8 cellular contexts compared by ENCODE assay signal in genomic region chr9:86034863-86035734, GRCh38.
DNase-seq lines count a peak whose midpoint lies in the region; ATAC-seq and TF ChIP-seq lines count a peak whose summit lies in the region.

No MANE protein-coding gene starts in this region.

- DNase-seq in GM04504 (ENCODE audit: low read depth) (peak; percentile 7), RWPE1 (ENCODE audit: low spot score) (peak; percentile 57), hepatic stellate cell (ENCODE audit: low spot score) (peak; percentile 54)

- H3K9me3 ChIP-seq in gastroesophageal sphincter = no peaks in the 10 kb centered on the region

- TF ChIP-seq POLR2A in gastroesophageal sphincter (IDR thresholded peaks at IDR 0.05) = no peak

- TF ChIP-seq CTCF in RWPE1 (conservative IDR thresholded peaks at IDR 0.05; ENCODE audit: low read depth) = peak; percentile 19; the same call in 1 of the 2 replicates
- TF ChIP-seq CTCF in gastroesophageal sphincter (IDR thresholded peaks at IDR 0.05) = peak in 1 of 4 experiments; percentile 24

- H3K27ac ChIP-seq in RWPE1 (no peak overlapping the region), gastroesophageal sphincter (no peak overlapping the region)

- no peak for ATAC-seq in gastroesophageal sphincter
- no peak for ATAC-seq in GM21367 (IDR thresholded peaks at IDR 0.05; ENCODE audit: unreplicated experiment)
- no peak for ATAC-seq in GM21717 (IDR thresholded peaks at IDR 0.05; ENCODE audit: unreplicated experiment)
- ATAC-seq in activated CD4-positive, CD25-positive, alpha-beta regulatory T cell treated with anti-CD3 and anti-CD28 coated beads, Interleukin-2, amount 50 U/mL, for 24 hours = no peak

- TF ChIP-seq EP300 in Ishikawa (IDR thresholded peaks at IDR 0.05; ENCODE audit: borderline replicate concordance) (no peak), gastroesophageal sphincter (IDR thresholded peaks at IDR 0.05) (no peak)

- TF ChIP-seq RAD21 in Ishikawa (IDR thresholded peaks at IDR 0.05; ENCODE audit: low read depth) = peak; percentile 42; the same call in 1 of the 2 replicates

- POLR2A ChIA-PET in RWPE1 (lab: Yijun Ruan, JAX; ENCODE audit: low non-redundant PET) = interaction anchor here (0.6 kb wide), 1 partner anchor 139 kb away, joined by 10 read pairs; no protein-coding TSS in a partner anchor

- no peak overlapping the region for H3K4me3 ChIP-seq in gastroesophageal sphincter

- no peaks in the 10 kb centered on the region for H3K27me3 ChIP-seq in gastroesophageal sphincter

- 67 to 73% methylated on average over 9 of the region's 17 CpGs for WGBS in gastroesophageal sphincter (ENCODE audit: low coverage in 1 of 2), 2 donors

- H3K36me3 ChIP-seq in gastroesophageal sphincter = peaks cover 0 to 41% of the 10 kb centered on the region in 2 donors

- CTCF ChIA-PET in RWPE1 (lab: Yijun Ruan, JAX) = interaction anchor here (0.6 to 1.0 kb wide), 5 partner anchors 10 to 216 kb away, joined by 3 to 5 read pairs (median 3); no protein-coding TSS in a partner anchor

- H3K4me1 ChIP-seq in gastroesophageal sphincter = no peaks in the 10 kb centered on the region

TF ChIP-seq in Ishikawa, 13 proteins besides CTCF, POLR2A, EP300 and RAD21:
- TF ChIP-seq NFIC (IDR thresholded peaks at IDR 0.05) (no peak), FOXM1 (IDR thresholded peaks at IDR 0.05; ENCODE audit: borderline replicate concordance, low read depth) (no peak), MAX (IDR thresholded peaks at IDR 0.05) (no peak), EGR1 (IDR thresholded peaks at IDR 0.05) (no peak), ZBTB7A (IDR thresholded peaks at IDR 0.05; ENCODE audit: low read depth) (no peak), TAF1 (IDR thresholded peaks at IDR 0.05; ENCODE audit: low read depth) (no peak), YY1 (IDR thresholded peaks at IDR 0.05; ENCODE audit: low read depth) (no peak), CREB1 (IDR thresholded peaks at IDR 0.05; ENCODE audit: low read depth) (no peak), USF1 (IDR thresholded peaks at IDR 0.05) (no peak), TCF12 (IDR thresholded peaks at IDR 0.05; ENCODE audit: low read depth) (no peak), TEAD4 (IDR thresholded peaks at IDR 0.05) (no peak), CEBPB (IDR thresholded peaks at IDR 0.05) (no peak)
- TF ChIP-seq, protein P1, sequence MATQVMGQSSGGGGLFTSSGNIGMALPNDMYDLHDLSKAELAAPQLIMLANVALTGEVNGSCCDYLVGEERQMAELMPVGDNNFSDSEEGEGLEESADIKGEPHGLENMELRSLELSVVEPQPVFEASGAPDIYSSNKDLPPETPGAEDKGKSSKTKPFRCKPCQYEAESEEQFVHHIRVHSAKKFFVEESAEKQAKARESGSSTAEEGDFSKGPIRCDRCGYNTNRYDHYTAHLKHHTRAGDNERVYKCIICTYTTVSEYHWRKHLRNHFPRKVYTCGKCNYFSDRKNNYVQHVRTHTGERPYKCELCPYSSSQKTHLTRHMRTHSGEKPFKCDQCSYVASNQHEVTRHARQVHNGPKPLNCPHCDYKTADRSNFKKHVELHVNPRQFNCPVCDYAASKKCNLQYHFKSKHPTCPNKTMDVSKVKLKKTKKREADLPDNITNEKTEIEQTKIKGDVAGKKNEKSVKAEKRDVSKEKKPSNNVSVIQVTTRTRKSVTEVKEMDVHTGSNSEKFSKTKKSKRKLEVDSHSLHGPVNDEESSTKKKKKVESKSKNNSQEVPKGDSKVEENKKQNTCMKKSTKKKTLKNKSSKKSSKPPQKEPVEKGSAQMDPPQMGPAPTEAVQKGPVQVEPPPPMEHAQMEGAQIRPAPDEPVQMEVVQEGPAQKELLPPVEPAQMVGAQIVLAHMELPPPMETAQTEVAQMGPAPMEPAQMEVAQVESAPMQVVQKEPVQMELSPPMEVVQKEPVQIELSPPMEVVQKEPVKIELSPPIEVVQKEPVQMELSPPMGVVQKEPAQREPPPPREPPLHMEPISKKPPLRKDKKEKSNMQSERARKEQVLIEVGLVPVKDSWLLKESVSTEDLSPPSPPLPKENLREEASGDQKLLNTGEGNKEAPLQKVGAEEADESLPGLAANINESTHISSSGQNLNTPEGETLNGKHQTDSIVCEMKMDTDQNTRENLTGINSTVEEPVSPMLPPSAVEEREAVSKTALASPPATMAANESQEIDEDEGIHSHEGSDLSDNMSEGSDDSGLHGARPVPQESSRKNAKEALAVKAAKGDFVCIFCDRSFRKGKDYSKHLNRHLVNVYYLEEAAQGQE (IDR thresholded peaks at IDR 0.05; ENCODE audit: low read depth) = no peak

Comparison
In these comparisons a context has a peak if more than half of its experiments do, and no peak if none do; other contexts are left out.
1. DNase-seq: peak in every context shown above with its lines; median percentile 57 in RWPE1; 54 in hepatic stellate cell; 7 in GM04504.